Comparison of ENCODE assay signal across 13 cellular contexts in genomic region chr12:30700216-30700900, GRCh38.
"Had no signal": no experiment of that assay in that cellular context is flagged by ENCODE, and none has a peak within 500 bp of the region (broad histone marks: within the 10 kb centered on the region; RNA-seq: fewer than 3 reads in every experiment).

No MANE protein-coding gene starts in this region.

- H3K4me3 ChIP-seq: lung had no signal

- H3K27ac ChIP-seq: epithelial cell of prostate had no signal

- DNase-seq: activated CD4-positive, alpha-beta T cell treated with anti-CD3 and anti-CD28 coated beads, Interleukin-2, amount 10 ng/mL, durations not matched to agents 7 days and 5 days; activated CD4-positive, CD25-positive, alpha-beta regulatory T cell; activated CD8-positive, alpha-beta memory T cell treated with anti-CD3 and anti-CD28 coated beads for 24 hours; activated naive CD4-positive, alpha-beta T cell treated with anti-CD3 and anti-CD28 coated beads for 36 hours; effector CD8-positive, alpha-beta T cell; immature natural killer cell; left colon; naive thymus-derived CD8-positive, alpha-beta T cell; stimulated activated CD4-positive, alpha-beta T cell treated with anti-CD3 and anti-CD28 coated beads, Interleukin-4, amount 100 ng/mL, for 4 hours; stimulated activated naive CD8-positive, alpha-beta T cell treated with anti-CD3 and anti-CD28 coated beads, Interleukin-15, amount 100 ng/mL, for 72 hours had no signal

- ATAC-seq: activated T-helper 17 cell treated with anti-CD3 and anti-CD28 coated beads, Interleukin-2, amount 50 U/mL, for 72 hours; left colon; naive thymus-derived CD8-positive, alpha-beta T cell; stimulated activated naive CD8-positive, alpha-beta T cell treated with anti-CD3 and anti-CD28 coated beads, Interleukin-15, amount 100 ng/mL, for 72 hours had no signal
